In the genomic region with DNA sequence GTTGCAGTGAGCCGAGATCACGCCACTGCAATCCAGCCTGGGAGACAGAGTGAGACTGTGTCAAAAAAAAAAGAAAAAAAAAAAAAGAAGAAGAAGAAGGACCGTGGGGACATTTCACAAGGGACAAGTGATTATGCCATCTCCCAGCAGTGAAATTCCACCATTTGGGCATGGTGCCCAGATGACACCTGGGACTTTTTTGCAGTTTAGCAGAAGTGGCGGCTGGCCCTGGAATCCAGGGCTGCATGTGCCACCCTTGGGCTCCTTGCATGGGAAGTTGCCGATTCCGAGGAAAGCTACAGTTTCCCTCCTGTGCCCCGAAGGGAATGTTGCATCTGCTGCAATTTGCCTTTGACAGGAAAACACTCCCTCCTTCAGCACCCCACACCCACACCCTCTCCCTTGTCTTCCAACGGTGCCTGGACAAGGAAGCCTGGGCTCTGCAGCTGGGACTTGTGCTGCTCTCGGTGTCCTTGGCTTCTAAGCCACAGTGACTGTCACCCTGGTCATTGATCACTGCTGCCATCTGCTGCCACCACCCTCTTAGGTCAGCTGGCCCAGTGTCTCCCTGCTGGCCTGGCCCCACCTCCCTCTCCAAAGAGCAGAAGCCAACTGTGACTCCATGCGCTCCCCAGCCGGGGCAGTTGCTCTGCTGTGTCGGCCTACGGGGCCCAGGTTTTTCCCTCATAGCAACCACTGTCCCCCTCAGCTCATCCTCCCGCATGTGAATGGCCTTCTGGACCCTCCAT, we compare ENCODE assay signal across 3 cellular contexts.
TF ChIP-seq lines count a peak whose summit lies in the region.

No MANE protein-coding gene starts in this region.

TF ChIP-seq in SK-N-SH, 30 proteins besides CTCF, POLR2A, EP300 and RAD21:
- TF ChIP-seq FOXJ3 (CRISPR knock-in tag; IDR thresholded peaks at IDR 0.05): no peak
- no peak for TF ChIP-seq NFIC (IDR thresholded peaks at IDR 0.05; ENCODE audit: borderline replicate concordance)
- TF ChIP-seq, protein P1, sequence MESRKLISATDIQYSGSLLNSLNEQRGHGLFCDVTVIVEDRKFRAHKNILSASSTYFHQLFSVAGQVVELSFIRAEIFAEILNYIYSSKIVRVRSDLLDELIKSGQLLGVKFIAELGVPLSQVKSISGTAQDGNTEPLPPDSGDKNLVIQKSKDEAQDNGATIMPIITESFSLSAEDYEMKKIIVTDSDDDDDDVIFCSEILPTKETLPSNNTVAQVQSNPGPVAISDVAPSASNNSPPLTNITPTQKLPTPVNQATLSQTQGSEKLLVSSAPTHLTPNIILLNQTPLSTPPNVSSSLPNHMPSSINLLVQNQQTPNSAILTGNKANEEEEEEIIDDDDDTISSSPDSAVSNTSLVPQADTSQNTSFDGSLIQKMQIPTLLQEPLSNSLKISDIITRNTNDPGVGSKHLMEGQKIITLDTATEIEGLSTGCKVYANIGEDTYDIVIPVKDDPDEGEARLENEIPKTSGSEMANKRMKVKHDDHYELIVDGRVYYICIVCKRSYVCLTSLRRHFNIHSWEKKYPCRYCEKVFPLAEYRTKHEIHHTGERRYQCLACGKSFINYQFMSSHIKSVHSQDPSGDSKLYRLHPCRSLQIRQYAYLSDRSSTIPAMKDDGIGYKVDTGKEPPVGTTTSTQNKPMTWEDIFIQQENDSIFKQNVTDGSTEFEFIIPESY (IDR thresholded peaks at IDR 0.05; ENCODE audit: borderline replicate concordance, low read depth): no peak
- no peak for TF ChIP-seq CHD2 (IDR thresholded peaks at IDR 0.05; ENCODE audit: low read length, partially characterized antibody)
- TF ChIP-seq TCF12 (IDR thresholded peaks at IDR 0.05): no peak
- TF ChIP-seq PBX3 (IDR thresholded peaks at IDR 0.05): no peak
- TF ChIP-seq TAF1 (IDR thresholded peaks at IDR 0.05; ENCODE audit: borderline replicate concordance, low read depth, low read length): no peak
- TF ChIP-seq MXI1 (IDR thresholded peaks at IDR 0.05; ENCODE audit: low read depth, low read length): no peak
- no peak for TF ChIP-seq USF1 (IDR thresholded peaks at IDR 0.05; ENCODE audit: borderline replicate concordance, low read depth)
- no peak for TF ChIP-seq TEAD4 (IDR thresholded peaks at IDR 0.05; ENCODE audit: borderline replicate concordance, insufficient read depth)

TF ChIP-seq in SK-N-SH treated with all-trans-retinoic acid at 6 μM for 48 hours, 23 proteins besides CTCF, POLR2A, EP300 and RAD21:
- TF ChIP-seq ZC3H10 (CRISPR knock-in tag; IDR thresholded peaks at IDR 0.05): no peak
- TF ChIP-seq ZFP30 (CRISPR knock-in tag; IDR thresholded peaks at IDR 0.05): no peak
- no peak for TF ChIP-seq TCF4 (CRISPR knock-in tag; IDR thresholded peaks at IDR 0.05; ENCODE audit: borderline replicate concordance)
- TF ChIP-seq PPARA (CRISPR knock-in tag; IDR thresholded peaks at IDR 0.05; ENCODE audit: borderline replicate concordance): no peak
- no peak for TF ChIP-seq TSHZ2 (CRISPR knock-in tag; IDR thresholded peaks at IDR 0.05)
- TF ChIP-seq, protein P2, sequence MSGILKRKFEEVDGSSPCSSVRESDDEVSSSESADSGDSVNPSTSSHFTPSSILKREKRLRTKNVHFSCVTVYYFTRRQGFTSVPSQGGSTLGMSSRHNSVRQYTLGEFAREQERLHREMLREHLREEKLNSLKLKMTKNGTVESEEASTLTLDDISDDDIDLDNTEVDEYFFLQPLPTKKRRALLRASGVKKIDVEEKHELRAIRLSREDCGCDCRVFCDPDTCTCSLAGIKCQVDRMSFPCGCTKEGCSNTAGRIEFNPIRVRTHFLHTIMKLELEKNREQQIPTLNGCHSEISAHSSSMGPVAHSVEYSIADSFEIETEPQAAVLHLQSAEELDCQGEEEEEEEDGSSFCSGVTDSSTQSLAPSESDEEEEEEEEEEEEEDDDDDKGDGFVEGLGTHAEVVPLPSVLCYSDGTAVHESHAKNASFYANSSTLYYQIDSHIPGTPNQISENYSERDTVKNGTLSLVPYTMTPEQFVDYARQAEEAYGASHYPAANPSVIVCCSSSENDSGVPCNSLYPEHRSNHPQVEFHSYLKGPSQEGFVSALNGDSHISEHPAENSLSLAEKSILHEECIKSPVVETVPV (CRISPR knock-in tag; IDR thresholded peaks at IDR 0.05): no peak
- no peak for TF ChIP-seq ZNF8 (CRISPR knock-in tag; IDR thresholded peaks at IDR 0.05)
- no peak for TF ChIP-seq CSDC2 (CRISPR knock-in tag; IDR thresholded peaks at IDR 0.05)
- TF ChIP-seq OSR1 (CRISPR knock-in tag; IDR thresholded peaks at IDR 0.05): no peak
- TF ChIP-seq, protein P3, sequence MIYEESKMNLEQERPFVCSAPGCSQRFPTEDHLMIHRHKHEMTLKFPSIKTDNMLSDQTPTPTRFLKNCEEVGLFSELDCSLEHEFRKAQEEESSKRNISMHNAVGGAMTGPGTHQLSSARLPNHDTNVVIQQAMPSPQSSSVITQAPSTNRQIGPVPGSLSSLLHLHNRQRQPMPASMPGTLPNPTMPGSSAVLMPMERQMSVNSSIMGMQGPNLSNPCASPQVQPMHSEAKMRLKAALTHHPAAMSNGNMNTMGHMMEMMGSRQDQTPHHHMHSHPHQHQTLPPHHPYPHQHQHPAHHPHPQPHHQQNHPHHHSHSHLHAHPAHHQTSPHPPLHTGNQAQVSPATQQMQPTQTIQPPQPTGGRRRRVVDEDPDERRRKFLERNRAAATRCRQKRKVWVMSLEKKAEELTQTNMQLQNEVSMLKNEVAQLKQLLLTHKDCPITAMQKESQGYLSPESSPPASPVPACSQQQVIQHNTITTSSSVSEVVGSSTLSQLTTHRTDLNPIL (CRISPR knock-in tag; IDR thresholded peaks at IDR 0.05; ENCODE audit: low read depth): no peak
- no peak for TF ChIP-seq RARB (CRISPR knock-in tag; IDR thresholded peaks at IDR 0.05)
- TF ChIP-seq ESRRG (CRISPR knock-in tag; IDR thresholded peaks at IDR 0.05): no peak
- TF ChIP-seq POU6F1 (CRISPR knock-in tag; IDR thresholded peaks at IDR 0.05; ENCODE audit: borderline replicate concordance, low read depth): no peak
- no peak for TF ChIP-seq TOX (CRISPR knock-in tag; IDR thresholded peaks at IDR 0.05; ENCODE audit: borderline replicate concordance)
- no peak for TF ChIP-seq ARNTL (CRISPR knock-in tag; IDR thresholded peaks at IDR 0.05; ENCODE audit: borderline replicate concordance, low read depth)

TF ChIP-seq in K562, 482 proteins besides CTCF, POLR2A, EP300 and RAD21:
- no peak for TF ChIP-seq ZNF77 (CRISPR knock-in tag; IDR thresholded peaks at IDR 0.05)
- no peak for TF ChIP-seq PPARD (CRISPR knock-in tag; IDR thresholded peaks at IDR 0.05)
- TF ChIP-seq, protein P4, sequence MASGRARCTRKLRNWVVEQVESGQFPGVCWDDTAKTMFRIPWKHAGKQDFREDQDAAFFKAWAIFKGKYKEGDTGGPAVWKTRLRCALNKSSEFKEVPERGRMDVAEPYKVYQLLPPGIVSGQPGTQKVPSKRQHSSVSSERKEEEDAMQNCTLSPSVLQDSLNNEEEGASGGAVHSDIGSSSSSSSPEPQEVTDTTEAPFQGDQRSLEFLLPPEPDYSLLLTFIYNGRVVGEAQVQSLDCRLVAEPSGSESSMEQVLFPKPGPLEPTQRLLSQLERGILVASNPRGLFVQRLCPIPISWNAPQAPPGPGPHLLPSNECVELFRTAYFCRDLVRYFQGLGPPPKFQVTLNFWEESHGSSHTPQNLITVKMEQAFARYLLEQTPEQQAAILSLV (tag; IDR thresholded peaks at IDR 0.05): no peak
